In genomic region chr2:234949762-234950434, GRCh38 we compare ENCODE assay signal across 8 cellular contexts. TPM values are rescaled to one million over a fixed set of nuclear protein-coding genes. Genes with fewer than 3 reads are reported as not detected.
DNase-seq lines count a peak whose midpoint lies in the region; ATAC-seq and TF ChIP-seq lines count a peak whose summit lies in the region.
"Had no signal": no experiment of that assay in that cellular context is flagged by ENCODE, and none has a peak within 500 bp of the region (broad histone marks: within the 10 kb centered on the region; RNA-seq: fewer than 3 reads in every experiment).

No MANE protein-coding gene starts in this region.

- peaks cover 5% of the 10 kb centered on the region for H3K4me1 Mint-ChIP-seq in T-helper 17 cell

- H3K27ac Mint-ChIP-seq in T-helper 17 cell, result no peak overlapping the region

- H3K36me3 ChIP-seq in sigmoid colon, result no peaks in the 10 kb centered on the region

- TF ChIP-seq CTCF in fibroblast of the aortic adventitia (IDR thresholded peaks at IDR 0.05; ENCODE audit: insufficient read depth, low read length), result no peak
- TF ChIP-seq CTCF in sigmoid colon (IDR thresholded peaks at IDR 0.05), result no peak

- no peaks in the 10 kb centered on the region for H3K27me3 ChIP-seq in sigmoid colon

- peak overlapping the region; percentile 81 to 95 (median 88) for H3K27ac ChIP-seq in sigmoid colon

- intact Hi-C loops in sigmoid colon (cut with DNase I), result loop anchor here (2.0 to 5.0 kb wide), 2 partner anchors 101 to 542 kb away; partner anchors contain the start of gene AGAP1

- ATAC-seq in T-helper 17 cell, result no peak
- no peak for ATAC-seq in HG02970 (IDR thresholded peaks at IDR 0.05; ENCODE audit: low FRiP score, unreplicated experiment)
- no peak for ATAC-seq in HG02840 (IDR thresholded peaks at IDR 0.05; ENCODE audit: low FRiP score, unreplicated experiment)
- ATAC-seq: left cardiac atrium had no signal

- H3K36me3 Mint-ChIP-seq in T-helper 17 cell (ENCODE audit: low read depth), result peaks cover 7% of the 10 kb centered on the region

- H3K4me1 ChIP-seq in sigmoid colon, result peaks cover 0 to 42% (median 39%) of the 10 kb centered on the region in 4 donors

- no peak for TF ChIP-seq EP300 in sigmoid colon (IDR thresholded peaks at IDR 0.05)

- TF ChIP-seq POLR2A in sigmoid colon (IDR thresholded peaks at IDR 0.05), result no peak

- WGBS in sigmoid colon, 2 donors, result 75 to 76% methylated on average over 6 of the region's 6 CpGs

- peaks cover 71% of the 10 kb centered on the region for H3K27me3 Mint-ChIP-seq in T-helper 17 cell

- DNase-seq in GM04503 (ENCODE audit: low read depth) (peak; percentile 96), T-helper 17 cell (no peak), fibroblast of the aortic adventitia (ENCODE audit: low read depth) (peak; percentile 95), sigmoid colon (no peak), UCSD-AML1 (lab: John Stamatoyannopoulos, UW; ENCODE audit: unreplicated experiment) (no peak)
- DNase-seq: left cardiac atrium had no signal

- H3K9me3 ChIP-seq in T-helper 17 cell (ENCODE audit: control insufficient read depth, low read length, poor library complexity, severe bottlenecking) (no peaks in the 10 kb centered on the region), sigmoid colon (no peaks in the 10 kb centered on the region)

- H3K4me3 ChIP-seq in fibroblast of the aortic adventitia (ENCODE audit: low read depth, low read length) (no peak overlapping the region), sigmoid colon (no peak overlapping the region)

- peak overlapping the region; percentile 83 for H3K4me3 Mint-ChIP-seq in T-helper 17 cell

RNA-seq across cellular contexts. Expression of gene SH3BP4, which starts 1.9 kb away (rescaled TPM):
- under 1 TPM; 0.15 to 0.94 TPM for total RNA-seq in T-helper 17 cell
- 32.2 and 49.7 TPM in 2 replicates for total RNA-seq in fibroblast of the aortic adventitia (ENCODE audit: low replicate concordance)
- 10 to 100 TPM; 11.4 to 22.8 (median 19.1) TPM for total RNA-seq in sigmoid colon
- 10 to 100 TPM in 1 of 3 donors, 1 to 10 TPM in 2; 4.8 to 14.0 (median 7.2) TPM for polyA plus RNA-seq in sigmoid colon

Comparison
In these comparisons a context has a peak if more than half of its experiments do, and no peak if none do; other contexts are left out.
1. DNase-seq: peak in GM04503 (single experiment) and fibroblast of the aortic adventitia (single experiment); none in T-helper 17 cell (0 of 3), sigmoid colon (single experiment) and UCSD-AML1 (single experiment).
2. RNA of gene SH3BP4, which starts 1.9 kb away (total RNA-seq): 32.2 to 49.7 TPM in fibroblast of the aortic adventitia and 11.4 to 22.8 TPM in sigmoid colon; 0.15 to 0.94 TPM in T-helper 17 cell; every median in the first group is over 4 times any median in the second.